In the genomic region with DNA sequence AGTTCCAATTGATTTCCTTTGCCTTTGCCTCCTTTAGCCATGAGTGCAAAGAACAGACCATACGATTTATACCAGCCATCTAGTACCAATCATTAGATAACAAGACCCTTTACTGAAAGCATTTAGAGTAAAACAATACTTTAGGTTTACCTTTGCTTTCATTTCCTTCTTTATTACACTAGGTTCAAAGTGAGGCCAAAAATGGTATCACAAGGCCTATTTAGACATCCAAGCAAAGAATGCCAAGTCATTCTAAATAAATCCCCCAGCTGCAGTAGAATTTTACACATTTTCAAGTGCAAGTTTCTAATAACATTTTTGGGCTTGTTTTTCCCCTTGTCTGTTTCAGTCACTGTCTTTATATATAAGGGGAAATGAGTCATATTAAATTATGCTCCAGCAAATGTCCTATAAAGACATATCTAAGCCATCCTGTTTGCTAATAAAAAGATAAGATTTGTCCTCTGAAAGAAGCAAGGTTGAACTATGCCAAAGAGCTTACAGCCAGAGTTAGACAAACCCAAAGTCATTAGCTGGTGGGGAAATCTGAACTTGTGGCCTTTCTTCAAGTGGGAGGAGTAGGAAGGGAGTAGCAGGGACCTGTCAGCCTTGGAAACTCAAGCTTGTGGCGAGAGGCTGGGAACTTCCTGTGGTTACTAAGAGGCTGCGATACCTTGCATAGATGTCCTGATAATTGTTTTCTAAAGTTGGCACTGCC, we compare ENCODE assay signal across 8 cellular contexts.
DNase-seq lines count a peak whose midpoint lies in the region; ATAC-seq and TF ChIP-seq lines count a peak whose summit lies in the region.
"Had no signal": no experiment of that assay in that cellular context is flagged by ENCODE, and none has a peak within 500 bp of the region (broad histone marks: within the 10 kb centered on the region; RNA-seq: fewer than 3 reads in every experiment).

No MANE protein-coding gene starts in this region.

- no peak overlapping the region for H3K4me3 ChIP-seq in MM.1S (ENCODE audit: low read length)
- no peak overlapping the region for H3K4me3 ChIP-seq in BE2C (ENCODE audit: low read depth, low read length)

- H3K4me2 ChIP-seq in MM.1S (ENCODE audit: low read depth, low read length): peak overlapping the region; percentile 21; the same call in 1 of the 2 replicates

- H3K9me3 ChIP-seq in MM.1S (replicated peaks; ENCODE audit: insufficient read depth, low read length) (no peaks in the 10 kb centered on the region), BE2C (no peaks in the 10 kb centered on the region)

- H3K27ac ChIP-seq in MM.1S (ENCODE audit: low read length): no peak overlapping the region; the same call in 1 of the 2 replicates

- TF ChIP-seq CTCF in MM.1S (IDR thresholded peaks at IDR 0.05; ENCODE audit: low read length) (no peak), BE2C (IDR thresholded peaks at IDR 0.05; ENCODE audit: low read depth, low read length) (no peak)

- ATAC-seq in esophagus mucosa: peak; percentile 89
- ATAC-seq in stimulated activated naive CD8-positive, alpha-beta T cell treated with anti-CD3 and anti-CD28 coated beads, Interleukin-15, Interleukin-2, amounts not matched to agents 100 U/mL and 50 U/mL, for 24 hours: peak; percentile 55

- H2AFZ ChIP-seq in MM.1S (ENCODE audit: low read length): no peak overlapping the region

- H4K20me1 ChIP-seq in MM.1S (ENCODE audit: insufficient read depth, low read length): no peaks in the 10 kb centered on the region

- DNase-seq in H4 (ENCODE audit: low spot score): peak; percentile 92
- DNase-seq in MM.1S: peak; percentile 72
- DNase-seq in stimulated activated naive CD8-positive, alpha-beta T cell treated with anti-CD3 and anti-CD28 coated beads, Interleukin-15, Interleukin-2, amounts not matched to agents 100 U/mL and 50 U/mL, for 24 hours: peak; percentile 5
- DNase-seq in NCI-H526 (lab: John Stamatoyannopoulos, UW): no peak
- DNase-seq in NCI-H345 (lab: John Stamatoyannopoulos, UW): no peak
- no peak for DNase-seq in BE2C
- DNase-seq: activated naive CD4-positive, alpha-beta T cell treated with anti-CD3 and anti-CD28 coated beads, Interleukin-2, amount 10 ng/mL, durations not matched to agents 7 days and 5 days had no signal

- H3K79me2 ChIP-seq in MM.1S (ENCODE audit: low read length): no peaks in the 10 kb centered on the region

- peaks cover 17% of the 10 kb centered on the region for H3K4me1 ChIP-seq in MM.1S (ENCODE audit: low read length)
- peaks cover 6% of the 10 kb centered on the region; the same call in 1 of the 2 replicates for H3K4me1 ChIP-seq in BE2C

- H3K36me3 ChIP-seq in MM.1S (replicated peaks; ENCODE audit: insufficient read depth, low read length): no peaks in the 10 kb centered on the region
- H3K36me3 ChIP-seq in BE2C: no peaks in the 10 kb centered on the region

- H3F3A ChIP-seq in MM.1S (ENCODE audit: insufficient read depth, low read length): peaks cover 7% of the 10 kb centered on the region

- no peaks in the 10 kb centered on the region for H3K27me3 ChIP-seq in MM.1S (replicated peaks; ENCODE audit: insufficient read depth, low read length)
- H3K27me3 ChIP-seq in BE2C: no peaks in the 10 kb centered on the region

- H3K9me2 ChIP-seq in MM.1S (replicated peaks; ENCODE audit: insufficient read depth, low read length): no peaks in the 10 kb centered on the region

- no peak overlapping the region for H3K9ac ChIP-seq in MM.1S (ENCODE audit: low read length)

Comparison
In these comparisons a context has a peak if more than half of its experiments do, and no peak if none do; other contexts are left out.
1. DNase-seq: peak in H4 (single experiment), MM.1S (single experiment) and stimulated activated naive CD8-positive, alpha-beta T cell treated with anti-CD3 and anti-CD28 coated beads, Interleukin-15, Interleukin-2, amounts not matched to agents 100 U/mL and 50 U/mL, for 24 hours (single experiment); none in NCI-H526 (0 of 2), NCI-H345 (single experiment) and BE2C (single experiment).